Comparison of ENCODE assay signal across 26 cellular contexts in the genomic region with DNA sequence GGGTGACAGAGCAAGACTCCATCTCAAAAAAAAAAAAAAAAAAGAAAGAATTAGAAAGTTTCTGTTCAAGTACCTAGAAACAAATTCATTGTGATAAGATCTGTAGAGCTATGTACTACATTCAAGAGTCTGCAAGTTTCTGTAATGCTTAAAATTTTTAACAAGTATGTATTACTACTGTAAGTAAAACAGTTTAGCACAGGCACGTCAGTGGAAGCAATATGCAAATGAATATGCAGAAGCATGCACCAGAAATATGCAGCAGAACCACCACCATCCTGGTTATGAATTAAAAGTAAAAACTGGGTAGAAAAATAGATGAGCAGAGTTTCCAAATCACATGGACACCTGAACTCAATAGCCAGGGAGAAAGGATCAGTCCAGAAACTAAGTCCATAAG.
"Had no signal": no experiment of that assay in that cellular context is flagged by ENCODE, and none has a peak within 500 bp of the region (broad histone marks: within the 10 kb centered on the region; RNA-seq: fewer than 3 reads in every experiment).

No MANE protein-coding gene starts in this region.

- H3K4me1 ChIP-seq: parathyroid adenoma had no signal

- H3K36me3 Mint-ChIP-seq: activated CD4-positive, alpha-beta memory T cell treated with anti-CD3 and anti-CD28 coated beads for 36 hours; immature natural killer cell; memory B cell; naive thymus-derived CD8-positive, alpha-beta T cell had no signal

- H3K4me2 ChIP-seq: smooth muscle cell had no signal

- DNase-seq: activated CD4-positive, alpha-beta memory T cell treated with anti-CD3 and anti-CD28 coated beads for 36 hours; activated CD4-positive, alpha-beta T cell treated with anti-CD3 and anti-CD28 coated beads for 48 hours; activated CD8-positive, alpha-beta memory T cell treated with anti-CD3 and anti-CD28 coated beads, Interleukin-2, amount 50 U/mL, for 4 hours; activated gamma-delta T cell; activated naive CD4-positive, alpha-beta T cell treated with anti-CD3 and anti-CD28 coated beads, Interleukin-2, amount 50 U/mL, for 16 hours; activated T-cell treated with anti-CD3 and anti-CD28 coated beads, Interleukin-2, amount 50 U/mL, for 1 hour; amygdala; foreskin keratinocyte; heart left ventricle; immature natural killer cell; naive thymus-derived CD8-positive, alpha-beta T cell; occipital lobe; psoas muscle; stimulated activated CD4-positive, alpha-beta T cell treated with anti-CD3 and anti-CD28 coated beads, Interleukin-1b, Interleukin-23, amount 100 ng/mL, for 48 hours; stimulated activated CD4-positive, alpha-beta T cell treated with anti-CD3 and anti-CD28 coated beads, Interleukin-4, amount 100 ng/mL, for 4 hours; stimulated activated naive CD4-positive, alpha-beta T cell; T-helper 9 cell; tibial artery; WERI-Rb-1 had no signal

- H3K79me2 ChIP-seq: parathyroid adenoma had no signal

- H3K27ac ChIP-seq: foreskin keratinocyte, heart left ventricle, parathyroid adenoma, psoas muscle, suprapubic skin, WERI-Rb-1 had no signal

- H3K9me3 ChIP-seq: heart left ventricle, psoas muscle, suprapubic skin, tibial artery had no signal

- H3K27me3 Mint-ChIP-seq: activated CD4-positive, alpha-beta memory T cell treated with anti-CD3 and anti-CD28 coated beads for 36 hours; memory B cell; naive thymus-derived CD8-positive, alpha-beta T cell had no signal

- FAIRE-seq: endothelial cell of umbilical vein had no signal

- ATAC-seq: activated CD4-positive, CD25-positive, alpha-beta regulatory T cell treated with anti-CD3 and anti-CD28 coated beads, Interleukin-2, amount 50 U/mL, for 24 hours; foreskin keratinocyte; heart left ventricle; naive thymus-derived CD8-positive, alpha-beta T cell; psoas muscle had no signal

- H3K36me3 ChIP-seq: heart left ventricle, suprapubic skin, tibial artery, WERI-Rb-1 had no signal

- H3K27me3 ChIP-seq: foreskin keratinocyte, heart left ventricle, suprapubic skin, tibial artery had no signal

- H3K27ac Mint-ChIP-seq: activated CD4-positive, alpha-beta memory T cell treated with anti-CD3 and anti-CD28 coated beads for 36 hours; immature natural killer cell; memory B cell had no signal

- H3K4me3 ChIP-seq: heart left ventricle, psoas muscle, smooth muscle cell, suprapubic skin, tibial artery had no signal

- H3K4me3 Mint-ChIP-seq: activated CD4-positive, alpha-beta memory T cell treated with anti-CD3 and anti-CD28 coated beads for 36 hours; immature natural killer cell; memory B cell; naive thymus-derived CD8-positive, alpha-beta T cell; neural crest cell had no signal

- H2AFZ ChIP-seq: parathyroid adenoma had no signal

- H3K9ac ChIP-seq: parathyroid adenoma had no signal
